In genomic region chr11:103581680-103582265, GRCh38 we compare ENCODE assay signal across 32 cellular contexts.
DNase-seq lines count a peak whose midpoint lies in the region; ATAC-seq and TF ChIP-seq lines count a peak whose summit lies in the region.
"Had no signal": no experiment of that assay in that cellular context is flagged by ENCODE, and none has a peak within 500 bp of the region (broad histone marks: within the 10 kb centered on the region; RNA-seq: fewer than 3 reads in every experiment).

No MANE protein-coding gene starts in this region.

- no peaks in the 10 kb centered on the region for H3K27me3 Mint-ChIP-seq in activated CD4-positive, alpha-beta T cell treated with anti-CD3 and anti-CD28 coated beads, Interleukin-2, amount 10 ng/mL, durations not matched to agents 7 days and 5 days
- H3K27me3 Mint-ChIP-seq: activated naive CD4-positive, alpha-beta T cell treated with anti-CD3 and anti-CD28 coated beads, Interleukin-2, amount 50 U/mL, for 24 hours had no signal

- H3K27ac Mint-ChIP-seq in activated CD4-positive, alpha-beta T cell treated with anti-CD3 and anti-CD28 coated beads, Interleukin-2, amount 10 ng/mL, durations not matched to agents 7 days and 5 days = no peak overlapping the region
- H3K27ac Mint-ChIP-seq: activated naive CD4-positive, alpha-beta T cell treated with anti-CD3 and anti-CD28 coated beads, Interleukin-2, amount 50 U/mL, for 24 hours; activated T-helper 2 cell treated with anti-CD3 and anti-CD28 coated beads, Interferon-gamma antibody, Interleukin-2, Interleukin-4, amounts not matched to agents 10 μg/mL and 5 μg/mL and 100 μg/mL, durations not matched to agents 14 hours and 24 hours and 36 hours; CD4-positive, alpha-beta T cell; mesothelial cell of epicardium; naive B cell; stimulated activated naive CD8-positive, alpha-beta T cell treated with anti-CD3 and anti-CD28 coated beads, Interleukin-15, Interleukin-2, amounts not matched to agents 100 ng/mL and 50 ng/mL, for 24 hours had no signal

- CTCF ChIA-PET in activated CD4-positive, alpha-beta T cell treated with anti-CD3 and anti-CD28 coated beads, Interleukin-2, amount 10 ng/mL, durations not matched to agents 7 days and 5 days (lab: Charles Lee) = no interaction called here

- no peaks in the 10 kb centered on the region for H3K36me3 Mint-ChIP-seq in activated CD4-positive, alpha-beta T cell treated with anti-CD3 and anti-CD28 coated beads, Interleukin-2, amount 10 ng/mL, durations not matched to agents 7 days and 5 days (ENCODE audit: low read depth)
- H3K36me3 Mint-ChIP-seq: activated naive CD4-positive, alpha-beta T cell treated with anti-CD3 and anti-CD28 coated beads, Interleukin-2, amount 50 U/mL, for 24 hours; mesothelial cell of epicardium; naive B cell had no signal

- DNase-seq in DMS53 (lab: John Stamatoyannopoulos, UW) = peak; percentile 20
- no peak for DNase-seq in DMS53 treated with DMSO at 0.1 percent for 48 hours (lab: John Stamatoyannopoulos, UW; ENCODE audit: unreplicated experiment)
- peak; percentile 93 for DNase-seq in NCI-H2227 treated with DMSO at 0.1 percent for 48 hours (lab: John Stamatoyannopoulos, UW)
- peak; percentile 20 for DNase-seq in fibroblast of the aortic adventitia (ENCODE audit: low read depth)
- DNase-seq in renal cortical epithelial cell (ENCODE audit: low read depth) = peak; percentile 78
- no peak for DNase-seq in GM13977 (ENCODE audit: low spot score)
- DNase-seq in activated CD4-positive, alpha-beta T cell treated with anti-CD3 and anti-CD28 coated beads, Interleukin-2, amount 10 ng/mL, durations not matched to agents 7 days and 5 days = no peak
- DNase-seq: activated CD4-positive, alpha-beta T cell treated with anti-CD3 and anti-CD28 coated beads, Interleukin-2, amount 50 U/mL, for 48 hours; activated CD4-positive, CD25-positive, alpha-beta regulatory T cell; activated CD8-positive, alpha-beta memory T cell treated with anti-CD3 and anti-CD28 coated beads, Interleukin-2, amount 50 U/mL, for 4 hours; amygdala; caudate nucleus; CD4-positive, alpha-beta T cell; esophagus squamous epithelium; H7; hypothalamus; KG1; left ventricle myocardium superior; naive B cell; NCI-H1436 treated with DMSO at 0.1 percent for 48 hours; NCI-H2171; NCI-H524; occipital lobe; T-helper 1 cell had no signal

- no peaks in the 10 kb centered on the region for H3K9me3 Mint-ChIP-seq in activated CD4-positive, alpha-beta T cell treated with anti-CD3 and anti-CD28 coated beads, Interleukin-2, amount 10 ng/mL, durations not matched to agents 7 days and 5 days
- H3K9me3 Mint-ChIP-seq: activated naive CD4-positive, alpha-beta T cell treated with anti-CD3 and anti-CD28 coated beads, Interleukin-2, amount 50 U/mL, for 24 hours had no signal

- POLR2A ChIA-PET in activated CD4-positive, alpha-beta T cell treated with anti-CD3 and anti-CD28 coated beads, Interleukin-2, amount 10 ng/mL, durations not matched to agents 7 days and 5 days (lab: Charles Lee) = no interaction called here

- no peak overlapping the region for H3K4me3 Mint-ChIP-seq in activated CD4-positive, alpha-beta T cell treated with anti-CD3 and anti-CD28 coated beads, Interleukin-2, amount 10 ng/mL, durations not matched to agents 7 days and 5 days
- H3K4me3 Mint-ChIP-seq: activated naive CD4-positive, alpha-beta T cell treated with anti-CD3 and anti-CD28 coated beads, Interleukin-2, amount 50 U/mL, for 24 hours; CD4-positive, alpha-beta T cell; mesothelial cell of epicardium; naive B cell; stimulated activated naive CD8-positive, alpha-beta T cell treated with anti-CD3 and anti-CD28 coated beads, Interleukin-15, Interleukin-2, amounts not matched to agents 100 ng/mL and 50 ng/mL, for 24 hours had no signal

- no peaks in the 10 kb centered on the region for H3K4me1 Mint-ChIP-seq in activated CD4-positive, alpha-beta T cell treated with anti-CD3 and anti-CD28 coated beads, Interleukin-2, amount 10 ng/mL, durations not matched to agents 7 days and 5 days
- H3K4me1 Mint-ChIP-seq: activated naive CD4-positive, alpha-beta T cell treated with anti-CD3 and anti-CD28 coated beads, Interleukin-2, amount 50 U/mL, for 24 hours; naive B cell had no signal

- no peak for ATAC-seq in HG03457 (IDR thresholded peaks at IDR 0.05; ENCODE audit: unreplicated experiment)
- ATAC-seq: gastroesophageal sphincter, left ventricle myocardium superior had no signal

- TF ChIP-seq CTCF in fibroblast of the aortic adventitia (IDR thresholded peaks at IDR 0.05; ENCODE audit: insufficient read depth, low read length) = no peak
- no peak for TF ChIP-seq CTCF in GM13977 (IDR thresholded peaks at IDR 0.05; ENCODE audit: extremely low read depth, insufficient read depth, missing control alignments)

- no peak overlapping the region for H3K4me3 ChIP-seq in fibroblast of the aortic adventitia (ENCODE audit: low read depth, low read length)
- H3K4me3 ChIP-seq: esophagus squamous epithelium, gastroesophageal sphincter, skin epidermis, vagina had no signal

- in situ Hi-C loops in GM13977 (cut with MboI; ENCODE audit: low pct_unique_long_range_greater_than_20kb, low sequenced_read_pairs, unreplicated experiment) = no loop called here

Comparison
In these comparisons a context has a peak if more than half of its experiments do, and no peak if none do; other contexts are left out.
1. DNase-seq: peak in DMS53 (single experiment), NCI-H2227 treated with DMSO at 0.1 percent for 48 hours (single experiment), fibroblast of the aortic adventitia (single experiment) and renal cortical epithelial cell (single experiment); none in DMS53 treated with DMSO at 0.1 percent for 48 hours (single experiment), GM13977 (single experiment) and activated CD4-positive, alpha-beta T cell treated with anti-CD3 and anti-CD28 coated beads, Interleukin-2, amount 10 ng/mL, durations not matched to agents 7 days and 5 days (single experiment).